10 cellular contexts compared by ENCODE assay signal in the genomic region with DNA sequence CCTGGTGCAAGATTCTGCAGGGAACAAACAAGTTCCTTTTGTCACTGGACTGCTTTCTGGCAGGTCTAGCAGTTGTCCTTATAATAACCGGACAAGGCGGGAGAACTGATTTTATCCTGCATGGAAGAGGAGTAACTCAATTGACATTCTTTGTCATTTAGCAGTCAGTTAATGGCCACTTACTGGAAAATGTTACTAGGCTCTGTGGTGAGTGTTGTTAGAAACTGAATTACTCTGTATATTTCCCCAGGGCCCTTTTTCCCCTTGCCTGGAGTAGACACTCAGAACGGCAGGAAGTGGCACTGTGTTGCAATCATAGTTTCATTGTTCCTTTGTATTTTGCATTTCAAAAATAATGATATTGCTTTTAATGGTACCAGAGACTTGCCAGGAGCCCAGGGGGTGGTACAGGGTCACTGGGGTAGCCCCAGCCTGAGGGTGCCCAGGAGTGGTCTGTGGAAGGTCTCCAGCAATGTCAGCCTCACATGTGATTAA. TPM values are rescaled to one million over a fixed set of nuclear protein-coding genes. Genes with fewer than 3 reads are reported as not detected.
A peak's percentile ranks its signal among the peaks of the same experiment; 100 is the strongest.
DNase-seq lines count a peak whose midpoint lies in the region; ATAC-seq, FAIRE-seq and TF ChIP-seq lines count a peak whose summit lies in the region.
"Had no signal": no experiment of that assay in that cellular context is flagged by ENCODE, and none has a peak within 500 bp of the region (broad histone marks: within the 10 kb centered on the region; RNA-seq: fewer than 3 reads in every experiment).

No MANE protein-coding gene starts in this region.

- H3K36me3 ChIP-seq in skeletal muscle tissue (ENCODE audit: control insufficient read depth in 3 of 3, insufficient read depth in 3 of 3, low read length in 3 of 3) = peaks cover 0 to 2% (median 0%) of the 10 kb centered on the region in 3 donors
- no peaks in the 10 kb centered on the region for H3K36me3 ChIP-seq in small intestine (ENCODE audit: control insufficient read depth in 2 of 2, insufficient read depth in 2 of 2, low read length in 2 of 2)
- no peaks in the 10 kb centered on the region for H3K36me3 ChIP-seq in kidney (ENCODE audit: control insufficient read depth in 1 of 2, insufficient read depth in 2 of 2, low read length in 2 of 2)

- TF ChIP-seq CTCF in kidney (IDR thresholded peaks at IDR 0.05; ENCODE audit: borderline replicate concordance, extremely low read depth, insufficient read depth) = no peak

- WGBS in small intestine, 3 donors = 49 to 83% (median 70%) methylated on average over 3 of the region's 3 CpGs

- intact Hi-C loops in kidney (cut with DNase I) = no loop called here

- H3K4me1 ChIP-seq in skeletal muscle tissue (ENCODE audit: control insufficient read depth in 3 of 3, insufficient read depth in 3 of 3, low read length in 3 of 3) (peaks cover 24 to 38% (median 30%) of the 10 kb centered on the region in 3 donors), small intestine (ENCODE audit: control insufficient read depth in 2 of 2, insufficient read depth in 1 of 2, low read depth in 1 of 2, low read length in 1 of 2) (peaks cover 0 to 2% of the 10 kb centered on the region in 2 donors), kidney (ENCODE audit: control insufficient read depth in 1 of 2, insufficient read depth in 1 of 2, low read depth in 1 of 2, low read length in 2 of 2) (peaks cover 0 to 3% of the 10 kb centered on the region in 2 donors)

- FAIRE-seq in small intestine (lab: Jason Lieb, UNC) (no peak), kidney (lab: Jason Lieb, UNC) (no peak)

- H3K27ac ChIP-seq in skeletal muscle tissue (ENCODE audit: low read depth, low read length) (peak overlapping the region; percentile 25), small intestine (ENCODE audit: low read depth in 1 of 2, low read length in 1 of 2) (peak overlapping the region in 1 of 2 donors; percentile 43), kidney (ENCODE audit: low read depth in 2 of 2, low read length in 2 of 2) (no peak overlapping the region)

- H3K4me3 ChIP-seq in skeletal muscle tissue (ENCODE audit: low read length in 3 of 3) = no peak overlapping the region
- H3K4me3 ChIP-seq in small intestine (ENCODE audit: low read depth in 1 of 2, low read length in 2 of 2) = no peak overlapping the region
- H3K4me3 ChIP-seq in kidney (ENCODE audit: low read length in 2 of 2) = no peak overlapping the region

- DNase-seq in NCI-H69 (lab: John Stamatoyannopoulos, UW) (peak; percentile 50), small intestine (no peak), kidney (no peak)
- no peak for DNase-seq in activated CD4-positive, alpha-beta T cell treated with anti-CD3 and anti-CD28 coated beads, Interleukin-2, amount 50 U/mL, for 48 hours
- DNase-seq: naive B cell, NCI-H524 treated with DMSO at 0.1 percent for 48 hours had no signal

- H3K9ac ChIP-seq in skeletal muscle tissue (ENCODE audit: low read depth in 1 of 3, low read length in 3 of 3) (no peak overlapping the region), kidney (ENCODE audit: low read length in 2 of 2) (no peak overlapping the region)

- no peaks in the 10 kb centered on the region for H3K27me3 ChIP-seq in skeletal muscle tissue (ENCODE audit: control insufficient read depth in 3 of 3, insufficient read depth in 3 of 3, low read length in 3 of 3)
- no peaks in the 10 kb centered on the region for H3K27me3 ChIP-seq in small intestine (ENCODE audit: control insufficient read depth in 2 of 2, insufficient read depth in 2 of 2, low read length in 2 of 2)

- no peaks in the 10 kb centered on the region for H3K9me3 ChIP-seq in skeletal muscle tissue (ENCODE audit: control insufficient read depth in 3 of 3, low read length in 3 of 3)
- H3K9me3 ChIP-seq in small intestine (ENCODE audit: control insufficient read depth, low read depth) = no peaks in the 10 kb centered on the region
- no peaks in the 10 kb centered on the region for H3K9me3 ChIP-seq in kidney (ENCODE audit: control insufficient read depth in 1 of 2, low read length in 2 of 2)

- ATAC-seq in GM21786 (IDR thresholded peaks at IDR 0.05; ENCODE audit: unreplicated experiment) (peak; percentile 54), esophagus mucosa (peak; percentile 61), HG03378 (IDR thresholded peaks at IDR 0.05; ENCODE audit: unreplicated experiment) (no peak)

RNA-seq across cellular contexts. Expression of gene ITGA9, which starts 41.1 kb away (rescaled TPM):
- 2.4 TPM for total RNA-seq in esophagus mucosa
- total RNA-seq in skeletal muscle tissue = 48.0 TPM
- polyA plus RNA-seq in small intestine = 1 to 10 TPM; 1.1 to 7.3 (median 1.6) TPM
- total RNA-seq in kidney = 32.9 TPM
- 2.3 TPM for polyA plus RNA-seq in kidney (ENCODE audit: insufficient read depth, low read depth, low replicate concordance)

Comparison
In these comparisons a context has a peak if more than half of its experiments do, and no peak if none do; other contexts are left out.
1. RNA of gene ITGA9, which starts 41.1 kb away (total RNA-seq): 48.0 TPM in skeletal muscle tissue (single experiment) and 32.9 TPM in kidney (single experiment); 2.4 TPM in esophagus mucosa (single experiment); every median in the first group is over 10 times any median in the second.